1 cellular context compared by ENCODE assay signal in genomic region chr12:49838973-49839633, GRCh38.
TF ChIP-seq lines count a peak whose summit lies in the region.

No MANE protein-coding gene starts in this region.

TF ChIP-seq in IMR-90, 13 proteins besides CTCF, POLR2A, EP300 and RAD21:
- peak; percentile 83 for TF ChIP-seq SMC3 (IDR thresholded peaks at IDR 0.05; ENCODE audit: low read depth, low read length)
- peak; percentile 45; the same call in 1 of the 2 replicates for TF ChIP-seq CEBPB (IDR thresholded peaks at IDR 0.05; ENCODE audit: low read depth, low read length)
- no peak for TF ChIP-seq MAFK (IDR thresholded peaks at IDR 0.05; ENCODE audit: low read depth, low read length)
- no peak for TF ChIP-seq RCOR1 (IDR thresholded peaks at IDR 0.05; ENCODE audit: insufficient replicate concordance, low read length)
- no peak for TF ChIP-seq MXI1 (IDR thresholded peaks at IDR 0.05; ENCODE audit: borderline replicate concordance, low read depth, low read length)
- TF ChIP-seq NFE2L2 (IDR thresholded peaks at IDR 0.05; ENCODE audit: low read depth, low read length), result no peak
- no peak for TF ChIP-seq BHLHE40 (IDR thresholded peaks at IDR 0.05; ENCODE audit: low read depth, low read length)
